ENCODE assay signal across 18 cellular contexts in the genomic region with DNA sequence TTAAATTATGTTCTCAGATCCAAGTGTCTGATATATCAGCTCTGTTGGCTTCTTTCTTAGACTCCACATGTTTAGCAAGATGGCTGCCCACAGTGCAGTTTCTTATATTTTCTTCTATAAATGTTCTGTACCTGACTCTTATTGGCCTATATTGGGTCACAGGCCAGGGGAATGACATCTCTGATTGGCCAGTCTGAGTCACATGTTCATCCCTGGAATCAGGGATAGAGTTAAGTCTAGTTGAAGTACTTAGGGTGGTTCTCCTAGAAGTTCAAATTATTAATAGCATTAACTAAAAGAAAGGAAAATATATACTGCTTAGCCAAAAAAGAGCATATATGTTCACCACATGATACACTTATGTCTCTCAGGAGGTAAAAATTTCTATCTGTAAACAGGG.
"Had no signal": no experiment of that assay in that cellular context is flagged by ENCODE, and none has a peak within 500 bp of the region (broad histone marks: within the 10 kb centered on the region; RNA-seq: fewer than 3 reads in every experiment).

No MANE protein-coding gene starts in this region.

- H3K9me3 ChIP-seq: esophagus squamous epithelium, pancreas, suprapubic skin had no signal

- H3K4me1 Mint-ChIP-seq: activated B cell treated with CpG ODN at 0.5 μM for 24 hours; activated CD4-positive, alpha-beta T cell treated with anti-CD3 and anti-CD28 coated beads, Interleukin-2, amount 10 ng/mL, durations not matched to agents 24 days and 14 days; activated naive CD4-positive, alpha-beta T cell treated with anti-CD3 and anti-CD28 coated beads, Interleukin-2, amount 10 ng/mL, durations not matched to agents 7 days and 5 days; activated T-helper 17 cell treated with anti-CD3 and anti-CD28 coated beads, Interleukin-2, amount 50 U/mL, for 72 hours; neural crest cell had no signal

- H3K27me3 ChIP-seq: esophagus squamous epithelium, pancreas, suprapubic skin had no signal

- ATAC-seq: activated T-helper 17 cell treated with anti-CD3 and anti-CD28 coated beads, Interleukin-2, amount 50 U/mL, for 72 hours; left ventricle myocardium superior; pancreas; stimulated activated naive CD8-positive, alpha-beta T cell treated with anti-CD3 and anti-CD28 coated beads, Interleukin-15, Interleukin-2, amounts not matched to agents 100 U/mL and 50 U/mL, for 24 hours had no signal

- H3K4me3 ChIP-seq: esophagus squamous epithelium, pancreas, suprapubic skin had no signal

- H3K27me3 Mint-ChIP-seq: activated B cell treated with CpG ODN at 0.5 μM for 24 hours; activated naive CD4-positive, alpha-beta T cell treated with anti-CD3 and anti-CD28 coated beads, Interleukin-2, amount 10 ng/mL, durations not matched to agents 7 days and 5 days; activated T-helper 17 cell treated with anti-CD3 and anti-CD28 coated beads, Interleukin-2, amount 50 U/mL, for 72 hours; type B pancreatic cell had no signal

- H3K27ac ChIP-seq: esophagus squamous epithelium, pancreas, suprapubic skin had no signal

- H3K4me1 ChIP-seq: esophagus squamous epithelium, pancreas, suprapubic skin had no signal

- H3K4me3 Mint-ChIP-seq: activated B cell treated with CpG ODN at 0.5 μM for 24 hours; activated CD4-positive, alpha-beta T cell treated with anti-CD3 and anti-CD28 coated beads, Interleukin-2, amount 10 ng/mL, durations not matched to agents 24 days and 14 days; activated naive CD4-positive, alpha-beta T cell treated with anti-CD3 and anti-CD28 coated beads, Interleukin-2, amount 10 ng/mL, durations not matched to agents 7 days and 5 days; activated T-helper 17 cell treated with anti-CD3 and anti-CD28 coated beads, Interleukin-2, amount 50 U/mL, for 72 hours; neural crest cell; type B pancreatic cell had no signal

- H3K36me3 ChIP-seq: esophagus squamous epithelium, pancreas, suprapubic skin had no signal

- DNase-seq: activated B cell treated with CpG ODN at 0.5 μM for 24 hours; activated CD4-positive, alpha-beta T cell treated with anti-CD3 and anti-CD28 coated beads, Interleukin-2, amount 10 ng/mL, durations not matched to agents 24 days and 14 days; activated CD8-positive, alpha-beta memory T cell treated with anti-CD3 and anti-CD28 coated beads for 24 hours; activated naive CD4-positive, alpha-beta T cell treated with anti-CD3 and anti-CD28 coated beads, Interleukin-2, amount 10 ng/mL, durations not matched to agents 7 days and 5 days; activated T-cell treated with anti-CD3 and anti-CD28 coated beads for 4 hours; esophagus squamous epithelium; foreskin melanocyte; head of caudate nucleus; islet precursor cell; left ventricle myocardium superior; pancreas; stimulated activated CD4-positive, alpha-beta T cell treated with anti-CD3 and anti-CD28 coated beads, Interleukin-2, amount 100 ng/mL, for 48 hours; stimulated activated CD8-positive, alpha-beta memory T cell treated with anti-CD3 and anti-CD28 coated beads, Interleukin-4, amount 100 ng/mL, for 48 hours; stimulated activated naive CD8-positive, alpha-beta T cell treated with anti-CD3 and anti-CD28 coated beads, Interleukin-15, Interleukin-2, amounts not matched to agents 100 U/mL and 50 U/mL, for 24 hours had no signal

- H3K27ac Mint-ChIP-seq: activated B cell treated with CpG ODN at 0.5 μM for 24 hours; activated CD4-positive, alpha-beta T cell treated with anti-CD3 and anti-CD28 coated beads, Interleukin-2, amount 10 ng/mL, durations not matched to agents 24 days and 14 days; activated naive CD4-positive, alpha-beta T cell treated with anti-CD3 and anti-CD28 coated beads, Interleukin-2, amount 10 ng/mL, durations not matched to agents 7 days and 5 days; activated T-helper 17 cell treated with anti-CD3 and anti-CD28 coated beads, Interleukin-2, amount 50 U/mL, for 72 hours; type B pancreatic cell had no signal

- H3K36me3 Mint-ChIP-seq: type B pancreatic cell had no signal
